In genomic region chr3:32391643-32392529, GRCh38 we compare ENCODE assay signal across 8 cellular contexts. TPM values are rescaled to one million over a fixed set of nuclear protein-coding genes. Genes with fewer than 3 reads are reported as not detected.
DNase-seq lines count a peak whose midpoint lies in the region; ATAC-seq and TF ChIP-seq lines count a peak whose summit lies in the region.

A gene with protein sequence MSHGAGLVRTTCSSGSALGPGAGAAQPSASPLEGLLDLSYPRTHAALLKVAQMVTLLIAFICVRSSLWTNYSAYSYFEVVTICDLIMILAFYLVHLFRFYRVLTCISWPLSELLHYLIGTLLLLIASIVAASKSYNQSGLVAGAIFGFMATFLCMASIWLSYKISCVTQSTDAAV (plus strand): TSS chr3:32391853. CDS start chr3:32391907, 54 bp downstream.

- intact Hi-C loops in ascending aorta (cut with DNase I): loop anchor here (5.0 to 10.0 kb wide), 2 partner anchors 75 to 97 kb away; no protein-coding TSS in a partner anchor
- intact Hi-C loops in sigmoid colon (cut with DNase I): loop anchor here (5.0 to 10.0 kb wide), 2 partner anchors 75 to 273 kb away; no protein-coding TSS in a partner anchor

- peaks cover 19% of the 10 kb centered on the region for H3K36me3 Mint-ChIP-seq in T-helper 1 cell treated with Interleukin-12 subunit alpha and Interleukin-12 subunit beta and Interleukin-4 antibody, amounts not matched to agents 30 μg/mL and 1 μg/mL, for 36 hours (ENCODE audit: low read depth)

- H3K9me3 ChIP-seq in ascending aorta: no peaks in the 10 kb centered on the region
- H3K9me3 ChIP-seq in sigmoid colon: no peaks in the 10 kb centered on the region

- H3K27ac Mint-ChIP-seq in T-helper 1 cell treated with Interleukin-12 subunit alpha and Interleukin-12 subunit beta and Interleukin-4 antibody, amounts not matched to agents 30 μg/mL and 1 μg/mL, for 36 hours: peak within 1 kb of the TSS; percentile 99

- no peaks in the 10 kb centered on the region for H3K9me3 Mint-ChIP-seq in T-helper 1 cell treated with Interleukin-12 subunit alpha and Interleukin-12 subunit beta and Interleukin-4 antibody, amounts not matched to agents 30 μg/mL and 1 μg/mL, for 36 hours

- peak within 1 kb of the TSS; percentile 87 to 89 for H3K4me3 ChIP-seq in ascending aorta
- peak within 1 kb of the TSS; percentile 48 to 71 (median 68) for H3K4me3 ChIP-seq in sigmoid colon

- peaks cover 46% of the 10 kb centered on the region for H3K4me1 Mint-ChIP-seq in T-helper 1 cell treated with Interleukin-12 subunit alpha and Interleukin-12 subunit beta and Interleukin-4 antibody, amounts not matched to agents 30 μg/mL and 1 μg/mL, for 36 hours (ENCODE audit: low read depth)

- ATAC-seq in HG03571 (IDR thresholded peaks at IDR 0.05; ENCODE audit: unreplicated experiment): peak; percentile 51
- no peak for ATAC-seq in HG03565 (IDR thresholded peaks at IDR 0.05; ENCODE audit: unreplicated experiment)

- H3K27ac ChIP-seq in ascending aorta (peak within 1 kb of the TSS; percentile 62 to 71), sigmoid colon (peak within 1 kb of the TSS; percentile 63 to 82 (median 69))

- H3K4me1 ChIP-seq in ascending aorta: peaks cover 0 to 3% of the 10 kb centered on the region in 2 donors
- H3K4me1 ChIP-seq in sigmoid colon: peaks cover 0 to 12% (median 9%) of the 10 kb centered on the region in 4 donors

- H3K36me3 ChIP-seq in ascending aorta (no peaks in the 10 kb centered on the region), sigmoid colon (no peaks in the 10 kb centered on the region)

- TF ChIP-seq POLR2A in sigmoid colon (IDR thresholded peaks at IDR 0.05): no peak

- H3K27me3 Mint-ChIP-seq in T-helper 1 cell treated with Interleukin-12 subunit alpha and Interleukin-12 subunit beta and Interleukin-4 antibody, amounts not matched to agents 30 μg/mL and 1 μg/mL, for 36 hours (ENCODE audit: low read depth): no peaks in the 10 kb centered on the region

- no peak for TF ChIP-seq EP300 in sigmoid colon (IDR thresholded peaks at IDR 0.05)

- DNase-seq in AG08396 (ENCODE audit: low spot score): peak; percentile 86
- peak; percentile 22 for DNase-seq in GM19238 (ENCODE audit: insufficient read length, low spot score)
- peak in 1 of 2 donors; percentile 87 for DNase-seq in ascending aorta (ENCODE audit: low spot score in 2 of 2)
- peak; percentile 62 for DNase-seq in hepatic stellate cell (ENCODE audit: low spot score)
- DNase-seq in sigmoid colon: peak; percentile 82

- peak within 1 kb of the TSS; percentile 99 for H3K4me3 Mint-ChIP-seq in T-helper 1 cell treated with Interleukin-12 subunit alpha and Interleukin-12 subunit beta and Interleukin-4 antibody, amounts not matched to agents 30 μg/mL and 1 μg/mL, for 36 hours

- H3K27me3 ChIP-seq in ascending aorta: no peaks in the 10 kb centered on the region
- H3K27me3 ChIP-seq in sigmoid colon: no peaks in the 10 kb centered on the region

- TF ChIP-seq CTCF in ascending aorta (IDR thresholded peaks at IDR 0.05) (no peak), sigmoid colon (IDR thresholded peaks at IDR 0.05) (no peak)

- 1% methylated on average over 107 of the region's 107 CpGs for WGBS in sigmoid colon, 2 donors

RNA-seq across cellular contexts. Expression of the gene that starts here (rescaled TPM):
- total RNA-seq in ascending aorta (21.9 TPM), sigmoid colon (1 to 10 TPM; 7.1 to 9.9 (median 8.2) TPM)
- polyA plus RNA-seq in sigmoid colon: 10 to 100 TPM in 1 of 3 donors, 1 to 10 TPM in 2; 3.6 to 13.3 (median 6.9) TPM
